In genomic region chr21:5105939-5106708, GRCh38 we compare ENCODE assay signal across 8 cellular contexts.
DNase-seq lines count a peak whose midpoint lies in the region; ATAC-seq, FAIRE-seq and TF ChIP-seq lines count a peak whose summit lies in the region.
"Not testable (repeated sequence)": the region's sequence is repeated elsewhere in the genome, so short reads cannot be mapped to it uniquely, and the experiment has no call there.

No MANE protein-coding gene starts in this region.

- intact Hi-C loops in activated CD8-positive, alpha-beta T cell treated with anti-CD3 and anti-CD28 coated beads for 36 hours (cut with micrococcal nuclease); mammary epithelial cell (cut with micrococcal nuclease); pancreas (cut with DNase I); aorta (cut with DNase I): not testable (repeated sequence)

- not testable (repeated sequence) for H3K36me3 Mint-ChIP-seq in activated CD8-positive, alpha-beta T cell treated with anti-CD3 and anti-CD28 coated beads for 36 hours (ENCODE audit: low read depth)

- dilution Hi-C loops in mammary epithelial cell (cut with HindIII; ENCODE audit: low sequenced_read_pairs), result not testable (repeated sequence)

- H3K79me2 ChIP-seq in OCI-LY3 (ENCODE audit: low read length); mammary epithelial cell (ENCODE audit: insufficient read depth, low read length): not testable (repeated sequence)

- H3K27me3 ChIP-seq in OCI-LY3 (ENCODE audit: low read depth, low read length); mammary epithelial cell (ENCODE audit: insufficient read depth, low read length); pancreas; aorta (ENCODE audit: control insufficient read depth in 1 of 2, insufficient read depth in 2 of 2, low read length in 1 of 2): not testable (repeated sequence)

- H3K27ac Mint-ChIP-seq in activated CD8-positive, alpha-beta T cell treated with anti-CD3 and anti-CD28 coated beads for 36 hours, result not testable (repeated sequence)

- H3K4me1 Mint-ChIP-seq in activated CD8-positive, alpha-beta T cell treated with anti-CD3 and anti-CD28 coated beads for 36 hours (ENCODE audit: low read depth), result not testable (repeated sequence)

- not testable (repeated sequence) for H2AFZ ChIP-seq in OCI-LY3 (ENCODE audit: low read depth, low read length); mammary epithelial cell (ENCODE audit: low read depth, low read length)

- not testable (repeated sequence) for H3K36me3 ChIP-seq in OCI-LY3 (replicated peaks; ENCODE audit: low read depth, low read length); mammary epithelial cell (ENCODE audit: insufficient read depth, low read length); pancreas; aorta (ENCODE audit: control insufficient read depth in 1 of 2, insufficient read depth in 2 of 2, low read length in 1 of 2)

- CTCF ChIA-PET in activated CD8-positive, alpha-beta T cell treated with anti-CD3 and anti-CD28 coated beads for 36 hours (lab: Charles Lee); mammary epithelial cell (lab: Charles Lee; ENCODE audit: low non-redundant PET): not testable (repeated sequence)

- not testable (repeated sequence) for H3K4me2 ChIP-seq in OCI-LY3 (ENCODE audit: low read length); mammary epithelial cell (ENCODE audit: insufficient read depth, low read depth, low read length)

- not testable (repeated sequence) for H3K4me1 ChIP-seq in OCI-LY3 (ENCODE audit: low read length); mammary epithelial cell (ENCODE audit: insufficient read depth, low read length); pancreas; aorta (ENCODE audit: control insufficient read depth in 1 of 2, insufficient read depth in 2 of 2, low read length in 2 of 2)

- H3K4me3 Mint-ChIP-seq in activated CD8-positive, alpha-beta T cell treated with anti-CD3 and anti-CD28 coated beads for 36 hours, result not testable (repeated sequence)

- in situ Hi-C loops in mammary epithelial cell (cut with MboI; ENCODE audit: low sequenced_read_pairs in 2 of 2), result not testable (repeated sequence)

- not testable (repeated sequence) for H3K9ac ChIP-seq in OCI-LY3 (ENCODE audit: low read length); mammary epithelial cell (ENCODE audit: insufficient read depth, low read length)

- H3K9me3 Mint-ChIP-seq in activated CD8-positive, alpha-beta T cell treated with anti-CD3 and anti-CD28 coated beads for 36 hours, result not testable (repeated sequence)

- no CpG with 5 or more reads among the region's 35 CpGs for WGBS in mammary epithelial cell (ENCODE audit: low coverage, missing lambda C conversion rate)
- 91 to 95% methylated on average over 5 to 17 of the region's 35 CpGs for WGBS in pancreas, 2 donors
- 79 to 85% methylated on average over 10 to 17 of the region's 35 CpGs for WGBS in aorta, 2 donors

- FAIRE-seq in pancreas (lab: Jason Lieb, UNC), result not testable (repeated sequence)

- H4K20me1 ChIP-seq in OCI-LY3 (ENCODE audit: insufficient read depth, low read length); mammary epithelial cell (ENCODE audit: insufficient read depth, low read length): not testable (repeated sequence)

- not testable (repeated sequence) for H3K4me3 ChIP-seq in OCI-LY3 (ENCODE audit: low read length); mammary epithelial cell (replicated peaks in 1 of 3; ENCODE audit: insufficient read depth in 1 of 3, low read depth in 2 of 3, low read length in 3 of 3); pancreas; aorta (ENCODE audit: low read length in 2 of 2)

- not testable (repeated sequence) for H3K27me3 Mint-ChIP-seq in activated CD8-positive, alpha-beta T cell treated with anti-CD3 and anti-CD28 coated beads for 36 hours

- not testable (repeated sequence) for H3K9me3 ChIP-seq in OCI-LY3 (ENCODE audit: insufficient read depth, low read length); mammary epithelial cell (replicated peaks; ENCODE audit: insufficient read depth, low read length); pancreas; aorta (ENCODE audit: control insufficient read depth, low read length)

- H3K27ac ChIP-seq in OCI-LY3 (ENCODE audit: low read length), result peak overlapping the region; percentile 52
- H3K27ac ChIP-seq in mammary epithelial cell (ENCODE audit: insufficient read depth, low read depth, low read length); pancreas; aorta (ENCODE audit: low read depth in 1 of 2, low read length in 2 of 2): not testable (repeated sequence)

- peak; percentile 77 for DNase-seq in activated CD8-positive, alpha-beta T cell treated with anti-CD3 and anti-CD28 coated beads for 36 hours
- DNase-seq in mammary epithelial cell (peak; percentile 0), pancreas (peak in 4 of 6 donors; percentile 4 to 15 (median 9)), aorta (peak; percentile 43 to 50)

- BruUV-seq in mammary epithelial cell (replicated peaks; lab: Mats Ljungman, UMichigan), result not testable (repeated sequence)

- peak; percentile 43 for ATAC-seq in GM18517 (IDR thresholded peaks at IDR 0.05; ENCODE audit: unreplicated experiment)
- ATAC-seq in GM21526 (IDR thresholded peaks at IDR 0.05; ENCODE audit: low FRiP score, unreplicated experiment), result peak; percentile 42
- ATAC-seq in HG03025 (IDR thresholded peaks at IDR 0.05; ENCODE audit: low FRiP score, unreplicated experiment), result peak; percentile 55
- ATAC-seq in activated CD8-positive, alpha-beta T cell treated with anti-CD3 and anti-CD28 coated beads for 36 hours, result peak; percentile 17
- not testable (repeated sequence) for ATAC-seq in pancreas; aorta (ENCODE audit: low FRiP score)

- POLR2A ChIA-PET in activated CD8-positive, alpha-beta T cell treated with anti-CD3 and anti-CD28 coated beads for 36 hours (lab: Charles Lee), result not testable (repeated sequence)

- not testable (repeated sequence) for TF ChIP-seq CTCF in OCI-LY3 (IDR thresholded peaks at IDR 0.05; ENCODE audit: low read depth, low read length); activated CD8-positive, alpha-beta T cell treated with anti-CD3 and anti-CD28 coated beads for 36 hours (IDR thresholded peaks at IDR 0.05); mammary epithelial cell (conservative IDR thresholded peaks at IDR 0.05 in 1 of 2, IDR thresholded peaks at IDR 0.05 in 1 of 2; ENCODE audit: extremely low read depth in 1 of 2, insufficient read depth in 1 of 2, low read depth in 1 of 2, low read length in 2 of 2); pancreas (IDR thresholded peaks at IDR 0.05)

Comparison
In these comparisons a context has a peak if more than half of its experiments do, and no peak if none do; other contexts are left out.
1. DNase-seq: peak in every context shown above with its lines; median percentile 77 in activated CD8-positive, alpha-beta T cell treated with anti-CD3 and anti-CD28 coated beads for 36 hours; 46 in aorta; 9 in pancreas; 0 in mammary epithelial cell.